8 cellular contexts compared by ENCODE assay signal in genomic region chr19:13172335-13173128, GRCh38. TPM values are rescaled to one million over a fixed set of nuclear protein-coding genes. Genes with fewer than 3 reads are reported as not detected.
DNase-seq lines count a peak whose midpoint lies in the region; ATAC-seq and TF ChIP-seq lines count a peak whose summit lies in the region.

No MANE protein-coding gene starts in this region.

- H3K27ac Mint-ChIP-seq in natural killer cell: peak overlapping the region; percentile 84 to 88

- DNase-seq in GM03348 (ENCODE audit: low spot score) (peak; percentile 79), NCI-H510A (lab: John Stamatoyannopoulos, UW) (peak; percentile 44), epithelial cell of esophagus (ENCODE audit: low read depth) (peak; percentile 84), natural killer cell (peak; percentile 49), thyroid gland (peak; percentile 96 to 97), NCI-H526 treated with DMSO at 0.1 percent for 48 hours (lab: John Stamatoyannopoulos, UW) (no peak)
- DNase-seq in activated CD8-positive, alpha-beta memory T cell treated with anti-CD3 and anti-CD28 coated beads, Interleukin-2, amount 50 U/mL, for 4 hours: peak; percentile 87

- intact Hi-C loops in natural killer cell (cut with micrococcal nuclease) (no loop called here), thyroid gland (cut with DNase I) (no loop called here)

- WGBS in thyroid gland, 2 donors: 22 to 26% methylated on average over 17 to 19 of the region's 19 CpGs

- H3K4me1 ChIP-seq in thyroid gland: peaks cover 23 to 47% of the 10 kb centered on the region in 2 donors

- no peaks in the 10 kb centered on the region for H3K27me3 Mint-ChIP-seq in natural killer cell (ENCODE audit: low read depth in 2 of 2)

- peak overlapping the region; percentile 81 to 92 (median 91) for H3K27ac ChIP-seq in thyroid gland

- TF ChIP-seq CTCF in epithelial cell of esophagus (IDR thresholded peaks at IDR 0.05; ENCODE audit: insufficient read depth, low read depth, low read length, missing control alignments) (no peak), natural killer cell (IDR thresholded peaks at IDR 0.05) (no peak), thyroid gland (IDR thresholded peaks at IDR 0.05) (no peak)

- peak overlapping the region; percentile 61 for H3K4me3 Mint-ChIP-seq in natural killer cell

- H3K9me3 ChIP-seq in thyroid gland: no peaks in the 10 kb centered on the region

- no peaks in the 10 kb centered on the region for H3K36me3 Mint-ChIP-seq in natural killer cell

- H3K27me3 ChIP-seq in thyroid gland: no peaks in the 10 kb centered on the region

- H3K4me3 ChIP-seq in epithelial cell of esophagus (ENCODE audit: low read length) (no peak overlapping the region), thyroid gland (replicated peaks in 1 of 3) (peak overlapping the region in 1 of 3 donors; percentile 6)

- peaks cover 40 to 56% of the 10 kb centered on the region in 2 donors for H3K4me1 Mint-ChIP-seq in natural killer cell

- ATAC-seq in natural killer cell (peak in 2 of 3 donors; percentile 5 to 25), HG03039 (IDR thresholded peaks at IDR 0.05; ENCODE audit: unreplicated experiment) (no peak)

- no peaks in the 10 kb centered on the region for H3K36me3 ChIP-seq in thyroid gland

- no peaks in the 10 kb centered on the region for H3K9me3 Mint-ChIP-seq in natural killer cell

- no peak for TF ChIP-seq POLR2A in thyroid gland (IDR thresholded peaks at IDR 0.05)

RNA-seq across cellular contexts. Expression of gene IER2, which starts 22.3 kb away (rescaled TPM):
- total RNA-seq in natural killer cell (1,000 to 10,000 TPM in 1 of 3 donors, 100 to 1,000 TPM in 2; 668 to 1,112 (median 949) TPM), thyroid gland (100 to 1,000 TPM in 1 of 4 donors, 10 to 100 TPM in 3; 55.0 to 139 (median 65.9) TPM)

RNA-seq across cellular contexts. Expression of gene STX10, which starts 22.4 kb away (rescaled TPM):
- 10 to 100 TPM; 39.2 to 46.9 (median 42.0) TPM for total RNA-seq in natural killer cell
- total RNA-seq in thyroid gland: 10 to 100 TPM; 39.2 to 91.9 (median 56.5) TPM

RNA-seq across cellular contexts. Expression of gene NACC1, which starts 54.5 kb away (rescaled TPM):
- total RNA-seq in natural killer cell (10 to 100 TPM; 41.2 to 48.7 (median 43.4) TPM), thyroid gland (10 to 100 TPM; 16.9 to 67.7 (median 43.0) TPM)

RNA-seq across cellular contexts. Expression of gene TRMT1, which starts 56.0 kb away (rescaled TPM):
- total RNA-seq in natural killer cell (10 to 100 TPM; 33.8 to 48.5 (median 42.2) TPM), thyroid gland (10 to 100 TPM; 23.9 to 31.3 (median 29.1) TPM)

Comparison
In these comparisons a context has a peak if more than half of its experiments do, and no peak if none do; other contexts are left out.
1. RNA of gene IER2, which starts 22.3 kb away (total RNA-seq): 668 to 1,112 TPM in natural killer cell; 55.0 to 139 TPM in thyroid gland; every median in the first group is over 4 times any median in the second.